26 cellular contexts compared by ENCODE assay signal in genomic region chr2:104900608-104901007, GRCh38. TPM values are rescaled to one million over a fixed set of nuclear protein-coding genes. Genes with fewer than 3 reads are reported as not detected.
"Had no signal": no experiment of that assay in that cellular context is flagged by ENCODE, and none has a peak within 500 bp of the region (broad histone marks: within the 10 kb centered on the region; RNA-seq: fewer than 3 reads in every experiment).

No MANE protein-coding gene starts in this region.

- H3K4me1 ChIP-seq: gastrocnemius medialis, left lung, psoas muscle, sigmoid colon, spleen, tibial nerve, upper lobe of right lung, vagina had no signal

- H3K4me1 Mint-ChIP-seq: naive B cell; stimulated activated memory B cell treated with anti-CD40 and anti-IgM and Interleukin-4, amounts not matched to agents 10 μg/mL and 1 μg/mL and 100 μg/mL, for 72 hours had no signal

- H3K9me3 ChIP-seq: gastrocnemius medialis, left lung, psoas muscle, sigmoid colon, spleen, thoracic aorta, tibial nerve, upper lobe of right lung, vagina had no signal

- H3K4me3 Mint-ChIP-seq: naive B cell; natural killer cell treated with Interleukin-12 subunit alpha and Interleukin-12 subunit beta and Interleukin-15 and Interleukin-18, amount 100 ng/mL, for 72 hours; stimulated activated memory B cell treated with anti-CD40 and anti-IgM and Interleukin-4, amounts not matched to agents 10 μg/mL and 1 μg/mL and 100 μg/mL, for 72 hours had no signal

- H3K36me3 Mint-ChIP-seq: naive B cell; natural killer cell treated with Interleukin-12 subunit alpha and Interleukin-12 subunit beta and Interleukin-15 and Interleukin-18, amount 100 ng/mL, for 72 hours; stimulated activated memory B cell treated with anti-CD40 and anti-IgM and Interleukin-4, amounts not matched to agents 10 μg/mL and 1 μg/mL and 100 μg/mL, for 72 hours had no signal

- H3K27ac ChIP-seq: dorsolateral prefrontal cortex, gastrocnemius medialis, left lung, psoas muscle, sigmoid colon, spleen, thoracic aorta, tibial nerve, upper lobe of right lung, vagina had no signal

- H3K27ac Mint-ChIP-seq: naive B cell; natural killer cell treated with Interleukin-12 subunit alpha and Interleukin-12 subunit beta and Interleukin-15 and Interleukin-18, amount 100 ng/mL, for 72 hours; stimulated activated memory B cell treated with anti-CD40 and anti-IgM and Interleukin-4, amounts not matched to agents 10 μg/mL and 1 μg/mL and 100 μg/mL, for 72 hours had no signal

- H3K9me3 Mint-ChIP-seq: natural killer cell treated with Interleukin-12 subunit alpha and Interleukin-12 subunit beta and Interleukin-15 and Interleukin-18, amount 100 ng/mL, for 72 hours; stimulated activated memory B cell treated with anti-CD40 and anti-IgM and Interleukin-4, amounts not matched to agents 10 μg/mL and 1 μg/mL and 100 μg/mL, for 72 hours had no signal

- H3K36me3 ChIP-seq: gastrocnemius medialis, left lung, sigmoid colon, spleen, thoracic aorta, tibial nerve, upper lobe of right lung, vagina had no signal

- H3K27me3 ChIP-seq: dorsolateral prefrontal cortex, gastrocnemius medialis, sigmoid colon, tibial nerve, upper lobe of right lung, vagina had no signal

- FAIRE-seq: colon, keratinocyte had no signal

- H3K4me3 ChIP-seq: dorsolateral prefrontal cortex, gastrocnemius medialis, left lung, psoas muscle, sigmoid colon, spleen, thoracic aorta, tibial nerve, upper lobe of right lung, vagina had no signal

- DNase-seq: cerebellar nuclear complex; dorsolateral prefrontal cortex; effector CD4-positive, alpha-beta T cell; foreskin fibroblast; gastrocnemius medialis; head of caudate nucleus; left lung; naive B cell; nucleus accumbens; posterior cingulate gyrus; psoas muscle; right cardiac atrium; sigmoid colon; spleen; stimulated activated CD4-positive, alpha-beta T cell treated with anti-CD3 and anti-CD28 coated beads, Interleukin-4, amount 100 ng/mL, for 4 hours; stimulated activated naive CD8-positive, alpha-beta T cell treated with anti-CD3 and anti-CD28 coated beads, Interleukin-15, Interleukin-2, amounts not matched to agents 100 U/mL and 50 U/mL, for 24 hours; upper lobe of right lung had no signal

RNA-seq across cellular contexts. Expression of gene POU3F3, which starts 46.7 kb away (rescaled TPM):
- total RNA-seq: gastrocnemius medialis; left lung; lung microvascular endothelial cell; mesenteric fat pad; natural killer cell treated with Interleukin-12 subunit alpha and Interleukin-12 subunit beta and Interleukin-15 and Interleukin-18, amount 100 ng/mL, for 72 hours; psoas muscle; spleen; tibial nerve; upper lobe of right lung; vagina had no signal
- polyA plus RNA-seq: keratinocyte, spleen had no signal
